In genomic region chr1:54325705-54326461, GRCh38 we compare ENCODE assay signal across 9 cellular contexts.
DNase-seq lines count a peak whose midpoint lies in the region; ATAC-seq and TF ChIP-seq lines count a peak whose summit lies in the region.
"Had no signal": no experiment of that assay in that cellular context is flagged by ENCODE, and none has a peak within 500 bp of the region (broad histone marks: within the 10 kb centered on the region; RNA-seq: fewer than 3 reads in every experiment).

No MANE protein-coding gene starts in this region.

- ATAC-seq in WTC11 (no peak), lower lobe of right lung (peak in 1 of 2 donors; percentile 25)
- no peak for ATAC-seq in activated CD8-positive, alpha-beta memory T cell treated with anti-CD3 and anti-CD28 coated beads, Interleukin-2, amount 10 ng/mL, durations not matched to agents 7 days and 5 days

- no peaks in the 10 kb centered on the region for H3K27me3 ChIP-seq in lower lobe of right lung (ENCODE audit: low read depth)
- H3K27me3 ChIP-seq: pancreas had no signal

- H3K4me3 Mint-ChIP-seq in WTC11 (no peak overlapping the region), chondrocyte (ENCODE audit: unreplicated experiment) (no peak overlapping the region)
- no peak overlapping the region for H3K4me3 Mint-ChIP-seq in activated CD8-positive, alpha-beta memory T cell treated with anti-CD3 and anti-CD28 coated beads, Interleukin-2, amount 10 ng/mL, durations not matched to agents 7 days and 5 days

- no peaks in the 10 kb centered on the region for H3K27me3 Mint-ChIP-seq in WTC11 (ENCODE audit: low read depth)
- H3K27me3 Mint-ChIP-seq in chondrocyte (ENCODE audit: low read depth) = no peaks in the 10 kb centered on the region
- no peaks in the 10 kb centered on the region for H3K27me3 Mint-ChIP-seq in activated CD8-positive, alpha-beta memory T cell treated with anti-CD3 and anti-CD28 coated beads, Interleukin-2, amount 10 ng/mL, durations not matched to agents 7 days and 5 days

- CTCF ChIA-PET in WTC11 (lab: Charles Lee) = interaction anchor here (0.8 to 2.5 kb wide), 7 partner anchors 11 to 164 kb away, joined by 3 to 10 read pairs (median 6); no protein-coding TSS in a partner anchor
- CTCF ChIA-PET in activated CD8-positive, alpha-beta memory T cell treated with anti-CD3 and anti-CD28 coated beads, Interleukin-2, amount 10 ng/mL, durations not matched to agents 7 days and 5 days (lab: Charles Lee) = interaction anchor here (1.4 kb wide), 1 partner anchor 81 kb away, joined by 3 read pairs; no protein-coding TSS in a partner anchor

- H3K4me1 Mint-ChIP-seq in WTC11 (peaks cover 97% of the 10 kb centered on the region), chondrocyte (ENCODE audit: low read depth) (peaks cover 15% of the 10 kb centered on the region)
- H3K4me1 Mint-ChIP-seq in activated CD8-positive, alpha-beta memory T cell treated with anti-CD3 and anti-CD28 coated beads, Interleukin-2, amount 10 ng/mL, durations not matched to agents 7 days and 5 days = peaks cover 1% of the 10 kb centered on the region

- H3K27ac ChIP-seq in lower lobe of right lung (peak overlapping the region; percentile 61), substantia nigra (ENCODE audit: low read depth, low read length, poor library complexity, severe bottlenecking) (peak overlapping the region; percentile 54)
- H3K27ac ChIP-seq: pancreas had no signal

- no peak for TF ChIP-seq CTCF in WTC11 (IDR thresholded peaks at IDR 0.05)
- no peak for TF ChIP-seq CTCF in lower lobe of right lung (IDR thresholded peaks at IDR 0.05)
- TF ChIP-seq CTCF in chondrocyte (IDR thresholded peaks at IDR 0.05) = no peak

- H3K4me1 ChIP-seq in lower lobe of right lung = peaks cover 82% of the 10 kb centered on the region

- no peak overlapping the region for H3K4me3 ChIP-seq in lower lobe of right lung
- H3K4me3 ChIP-seq: pancreas had no signal

- H3K27ac Mint-ChIP-seq in WTC11 = peak overlapping the region; percentile 86
- no peak overlapping the region for H3K27ac Mint-ChIP-seq in chondrocyte (ENCODE audit: unreplicated experiment)
- no peak overlapping the region for H3K27ac Mint-ChIP-seq in activated CD8-positive, alpha-beta memory T cell treated with anti-CD3 and anti-CD28 coated beads, Interleukin-2, amount 10 ng/mL, durations not matched to agents 7 days and 5 days

- H3K9me3 Mint-ChIP-seq in WTC11 = no peaks in the 10 kb centered on the region
- H3K9me3 Mint-ChIP-seq in chondrocyte (ENCODE audit: low read depth) = no peaks in the 10 kb centered on the region
- H3K9me3 Mint-ChIP-seq in activated CD8-positive, alpha-beta memory T cell treated with anti-CD3 and anti-CD28 coated beads, Interleukin-2, amount 10 ng/mL, durations not matched to agents 7 days and 5 days (ENCODE audit: low read depth) = no peaks in the 10 kb centered on the region

- DNase-seq in NCI-H2081 (lab: John Stamatoyannopoulos, UW) (peak; percentile 23 to 51), NCI-H2081 treated with DMSO at 0.1 percent for 48 hours (lab: John Stamatoyannopoulos, UW) (no peak), WTC11 (ENCODE audit: low spot score) (no peak), lower lobe of right lung (no peak), substantia nigra (lab: John Stamatoyannopoulos, UW) (no peak), chondrocyte (ENCODE audit: low spot score) (no peak)
- no peak for DNase-seq in activated CD4-positive, CD25-positive, alpha-beta regulatory T cell treated with anti-CD3 and anti-CD28 coated beads, Interleukin-2, amount 50 U/mL, for 72 hours
- no peak for DNase-seq in activated CD8-positive, alpha-beta memory T cell treated with anti-CD3 and anti-CD28 coated beads, Interleukin-2, amount 10 ng/mL, durations not matched to agents 7 days and 5 days
- DNase-seq: pancreas had no signal

- no peaks in the 10 kb centered on the region for H3K9me3 ChIP-seq in lower lobe of right lung
- H3K9me3 ChIP-seq: pancreas had no signal

- intact Hi-C loops in lower lobe of right lung (cut with DNase I) = no loop called here

- no peaks in the 10 kb centered on the region for H3K36me3 ChIP-seq in lower lobe of right lung
- H3K36me3 ChIP-seq: pancreas had no signal

- H3K36me3 Mint-ChIP-seq in WTC11 = no peaks in the 10 kb centered on the region
- H3K36me3 Mint-ChIP-seq in chondrocyte (ENCODE audit: low read depth) = no peaks in the 10 kb centered on the region
- no peaks in the 10 kb centered on the region for H3K36me3 Mint-ChIP-seq in activated CD8-positive, alpha-beta memory T cell treated with anti-CD3 and anti-CD28 coated beads, Interleukin-2, amount 10 ng/mL, durations not matched to agents 7 days and 5 days

- POLR2A ChIA-PET in WTC11 (lab: Charles Lee) = interaction anchor here (0.6 kb wide), 1 partner anchor 13 kb away, joined by 4 read pairs; no protein-coding TSS in a partner anchor

TF ChIP-seq in WTC11, 78 proteins besides CTCF, POLR2A, EP300 and RAD21 (continues in another document):
- no peak for TF ChIP-seq ATF1 (CRISPR knock-in tag; IDR thresholded peaks at IDR 0.05)
- no peak for TF ChIP-seq ZMAT4 (CRISPR knock-in tag; IDR thresholded peaks at IDR 0.05)
- no peak for TF ChIP-seq SMAD3 (CRISPR knock-in tag; IDR thresholded peaks at IDR 0.05; ENCODE audit: borderline replicate concordance)
- TF ChIP-seq CREM (CRISPR knock-in tag; IDR thresholded peaks at IDR 0.05) = no peak
- no peak for TF ChIP-seq STAT6 (CRISPR knock-in tag; conservative IDR thresholded peaks at IDR 0.05; ENCODE audit: low read depth)
- no peak for TF ChIP-seq NR1H2 (CRISPR knock-in tag; IDR thresholded peaks at IDR 0.05)
- no peak for TF ChIP-seq ZBTB21 (CRISPR knock-in tag; IDR thresholded peaks at IDR 0.05; ENCODE audit: borderline replicate concordance)
- TF ChIP-seq ZNF423 (CRISPR knock-in tag; IDR thresholded peaks at IDR 0.05) = no peak
- no peak for TF ChIP-seq CDX4 (CRISPR knock-in tag; IDR thresholded peaks at IDR 0.05; ENCODE audit: borderline replicate concordance)
- no peak for TF ChIP-seq ZNF416 (CRISPR knock-in tag; IDR thresholded peaks at IDR 0.05)
- TF ChIP-seq ZNF138 (CRISPR knock-in tag; conservative IDR thresholded peaks at IDR 0.05) = no peak
- no peak for TF ChIP-seq SP1 (CRISPR knock-in tag; conservative IDR thresholded peaks at IDR 0.05)
- TF ChIP-seq CREB1 (CRISPR knock-in tag; IDR thresholded peaks at IDR 0.05) = no peak
- no peak for TF ChIP-seq ZNF425 (CRISPR knock-in tag; conservative IDR thresholded peaks at IDR 0.05)
- TF ChIP-seq ZSCAN18 (CRISPR knock-in tag; IDR thresholded peaks at IDR 0.05) = no peak

Comparison
In these comparisons a context has a peak if more than half of its experiments do, and no peak if none do; other contexts are left out.
1. DNase-seq: peak in NCI-H2081 (2 of 2); none in NCI-H2081 treated with DMSO at 0.1 percent for 48 hours (single experiment), WTC11 (single experiment), lower lobe of right lung (single experiment), substantia nigra (0 of 49), chondrocyte (single experiment), activated CD4-positive, CD25-positive, alpha-beta regulatory T cell treated with anti-CD3 and anti-CD28 coated beads, Interleukin-2, amount 50 U/mL, for 72 hours (single experiment) and activated CD8-positive, alpha-beta memory T cell treated with anti-CD3 and anti-CD28 coated beads, Interleukin-2, amount 10 ng/mL, durations not matched to agents 7 days and 5 days (single experiment).